In genomic region chr4:3136454-3136853, GRCh38 we compare ENCODE assay signal across 14 cellular contexts.
DNase-seq lines count a peak whose midpoint lies in the region; ATAC-seq and TF ChIP-seq lines count a peak whose summit lies in the region.
"Had no signal": no experiment of that assay in that cellular context is flagged by ENCODE, and none has a peak within 500 bp of the region (broad histone marks: within the 10 kb centered on the region; RNA-seq: fewer than 3 reads in every experiment).

No MANE protein-coding gene starts in this region.

- no peaks in the 10 kb centered on the region for H4K20me1 ChIP-seq in MM.1S (ENCODE audit: insufficient read depth, low read length)

- H3K36me3 ChIP-seq in MM.1S (replicated peaks; ENCODE audit: insufficient read depth, low read length) (0 out of 2 replicates have a peak, but pooled peaks cover 9% of the 10 kb centered on the region), parathyroid adenoma (ENCODE audit: control insufficient read depth, insufficient read depth, low read length) (no peaks in the 10 kb centered on the region)

- H3K9me2 ChIP-seq in MM.1S (replicated peaks; ENCODE audit: insufficient read depth, low read length): no peaks in the 10 kb centered on the region

- H2AFZ ChIP-seq in MM.1S (ENCODE audit: low read length): no peak overlapping the region
- no peak overlapping the region for H2AFZ ChIP-seq in parathyroid adenoma

- H3K4me2 ChIP-seq in MM.1S (ENCODE audit: low read depth, low read length) (no peak overlapping the region), parathyroid adenoma (ENCODE audit: low read length) (no peak overlapping the region)

- H3K9me3 ChIP-seq in MM.1S (replicated peaks; ENCODE audit: insufficient read depth, low read length): no peaks in the 10 kb centered on the region
- H3K9me3 ChIP-seq in parathyroid adenoma (ENCODE audit: control insufficient read depth, low read length): no peaks in the 10 kb centered on the region
- H3K9me3 ChIP-seq: vagina had no signal

- H3K27me3 ChIP-seq in MM.1S (replicated peaks; ENCODE audit: insufficient read depth, low read length) (no peaks in the 10 kb centered on the region), dorsolateral prefrontal cortex (no peaks in the 10 kb centered on the region), parathyroid adenoma (ENCODE audit: control insufficient read depth, insufficient read depth, low read length) (no peaks in the 10 kb centered on the region)
- H3K27me3 ChIP-seq: vagina had no signal

- H3K4me3 ChIP-seq in MM.1S (ENCODE audit: low read length) (no peak overlapping the region), dorsolateral prefrontal cortex (no peak overlapping the region), parathyroid adenoma (ENCODE audit: low read depth, low read length) (no peak overlapping the region)
- H3K4me3 ChIP-seq: vagina had no signal

- no peaks in the 10 kb centered on the region for H3F3A ChIP-seq in MM.1S (ENCODE audit: insufficient read depth, low read length)

- intact Hi-C loops in dorsolateral prefrontal cortex (cut with DNase I): no loop called here

- peak; percentile 30 for DNase-seq in EH (ENCODE audit: low read depth)
- DNase-seq in MM.1S: no peak
- no peak for DNase-seq in dorsolateral prefrontal cortex
- no peak for DNase-seq in stimulated activated naive CD4-positive, alpha-beta T cell (lab: John Stamatoyannopoulos, UW)
- DNase-seq: activated CD4-positive, alpha-beta T cell treated with anti-CD3 and anti-CD28 coated beads for 48 hours; activated naive CD4-positive, alpha-beta T cell treated with anti-CD3 and anti-CD28 coated beads, Interleukin-2, amount 10 ng/mL, durations not matched to agents 7 days and 5 days; effector CD8-positive, alpha-beta T cell; islet precursor cell; NCI-H2029 treated with DMSO at 0.1 percent for 48 hours; posterior cingulate gyrus had no signal

- H3K9ac ChIP-seq in MM.1S (ENCODE audit: low read length) (no peak overlapping the region), parathyroid adenoma (no peak overlapping the region)

- TF ChIP-seq CTCF in MM.1S (IDR thresholded peaks at IDR 0.05; ENCODE audit: low read length) (peak; percentile 28), dorsolateral prefrontal cortex (IDR thresholded peaks at IDR 0.05 in 54 of 56, conservative IDR thresholded peaks at IDR 0.05 in 2 of 56; ENCODE audit: low read depth in 1 of 56, partially characterized antibody in 56 of 56) (peak in 42 of 56 donors; percentile 17 to 58 (median 34)), parathyroid adenoma (IDR thresholded peaks at IDR 0.05) (peak; percentile 10)

- no peak overlapping the region for H3K27ac ChIP-seq in MM.1S (ENCODE audit: low read length)
- no peak overlapping the region for H3K27ac ChIP-seq in dorsolateral prefrontal cortex
- H3K27ac ChIP-seq in parathyroid adenoma: no peak overlapping the region

- H3K4me1 ChIP-seq in MM.1S (ENCODE audit: low read length) (no peaks in the 10 kb centered on the region), parathyroid adenoma (peaks cover 2% of the 10 kb centered on the region)

- H3K79me2 ChIP-seq in MM.1S (ENCODE audit: low read length): no peaks in the 10 kb centered on the region
- H3K79me2 ChIP-seq in parathyroid adenoma: no peaks in the 10 kb centered on the region

- no peak for ATAC-seq in GM19328 (IDR thresholded peaks at IDR 0.05; ENCODE audit: unreplicated experiment)
- no peak for ATAC-seq in HG02885 (IDR thresholded peaks at IDR 0.05; ENCODE audit: poor library complexity, unreplicated experiment)
